1 cellular context compared by ENCODE assay signal in genomic region chr4:38139187-38139586, GRCh38.
TF ChIP-seq lines count a peak whose summit lies in the region.

No MANE protein-coding gene starts in this region.

TF ChIP-seq in HepG2, 621 proteins besides CTCF, POLR2A, EP300 and RAD21 (continued from another document):
- no peak for TF ChIP-seq ZBTB37 (CRISPR knock-in tag; IDR thresholded peaks at IDR 0.05)
- no peak for TF ChIP-seq GLI4 (CRISPR knock-in tag; IDR thresholded peaks at IDR 0.05; ENCODE audit: borderline replicate concordance)
- TF ChIP-seq FOXO4 (CRISPR knock-in tag; conservative IDR thresholded peaks at IDR 0.05) = no peak
- no peak for TF ChIP-seq RFX3 (CRISPR knock-in tag; IDR thresholded peaks at IDR 0.05)
- TF ChIP-seq IRF2 (CRISPR knock-in tag; IDR thresholded peaks at IDR 0.05) = no peak
- TF ChIP-seq ZNF652 (CRISPR knock-in tag; IDR thresholded peaks at IDR 0.05; ENCODE audit: borderline replicate concordance, low read depth) = no peak
- no peak for TF ChIP-seq TCF7L2 (IDR thresholded peaks at IDR 0.05; ENCODE audit: low read depth, low read length)
- no peak for TF ChIP-seq IKZF1 (IDR thresholded peaks at IDR 0.05)
